Comparison of ENCODE assay signal across 20 cellular contexts in genomic region chr5:139584137-139584536, GRCh38. TPM values are rescaled to one million over a fixed set of nuclear protein-coding genes. Genes with fewer than 3 reads are reported as not detected.
A peak's percentile ranks its signal among the peaks of the same experiment; 100 is the strongest.
DNase-seq lines count a peak whose midpoint lies in the region; ATAC-seq, FAIRE-seq and TF ChIP-seq lines count a peak whose summit lies in the region.
"Had no signal": no experiment of that assay in that cellular context is flagged by ENCODE, and none has a peak within 500 bp of the region (broad histone marks: within the 10 kb centered on the region; RNA-seq: fewer than 3 reads in every experiment).

No MANE protein-coding gene starts in this region.

- ATAC-seq in activated CD4-positive, alpha-beta T cell treated with anti-CD3 and anti-CD28 coated beads for 36 hours, result peak; percentile 99
- no peak for ATAC-seq in HepG2
- ATAC-seq in right lobe of liver, result no peak
- peak; percentile 98 for ATAC-seq in stimulated activated naive CD8-positive, alpha-beta T cell treated with anti-CD3 and anti-CD28 coated beads, Interleukin-15, amount 100 ng/mL, for 72 hours

- H3K36me3 Mint-ChIP-seq in activated CD4-positive, alpha-beta T cell treated with anti-CD3 and anti-CD28 coated beads for 36 hours (ENCODE audit: low read depth), result peaks cover 30% of the 10 kb centered on the region
- peaks cover 33% of the 10 kb centered on the region for H3K36me3 Mint-ChIP-seq in activated naive CD8-positive, alpha-beta T cell treated with anti-CD3 and anti-CD28 coated beads for 36 hours

- no peak for DNase-seq in activated CD4-positive, alpha-beta T cell treated with anti-CD3 and anti-CD28 coated beads for 36 hours
- no peak for DNase-seq in activated CD4-positive, alpha-beta T cell treated with anti-CD3 and anti-CD28 coated beads for 1 hour
- DNase-seq in HepG2 (ENCODE audit: low spot score), result no peak
- DNase-seq in right lobe of liver, result no peak
- no peak for DNase-seq in activated naive CD8-positive, alpha-beta T cell treated with anti-CD3 and anti-CD28 coated beads for 36 hours
- no peak for DNase-seq in stimulated activated naive CD8-positive, alpha-beta T cell treated with anti-CD3 and anti-CD28 coated beads, Interleukin-15, amount 100 ng/mL, for 72 hours
- DNase-seq in NCI-H2227 treated with DMSO at 0.1 percent for 48 hours (lab: John Stamatoyannopoulos, UW), result no peak
- DNase-seq in GM19240 (ENCODE audit: insufficient read length, low spot score), result no peak
- DNase-seq: 8988T, C1 segment of cervical spinal cord, COR-L47, DMS153, HFFc6, NCI-H1436, NCI-H2029, NCI-H2171, NCI-H446 treated with DMSO at 0.1 percent for 48 hours had no signal

- H3K4me1 ChIP-seq in HepG2 (ENCODE audit: insufficient read depth, low read length) (peaks cover 19% of the 10 kb centered on the region), right lobe of liver (no peaks in the 10 kb centered on the region)

- peaks cover 28% of the 10 kb centered on the region for H4K20me1 ChIP-seq in HepG2 (ENCODE audit: insufficient read depth, low read length)

- TF ChIP-seq EP300 in HepG2 (IDR thresholded peaks at IDR 0.05; ENCODE audit: low read depth in 2 of 2, low read length in 2 of 2) (no peak), HepG2 (CRISPR knock-in tag; IDR thresholded peaks at IDR 0.05; ENCODE audit: borderline replicate concordance) (no peak)

- H3K9me3 Mint-ChIP-seq in activated CD4-positive, alpha-beta T cell treated with anti-CD3 and anti-CD28 coated beads for 36 hours (ENCODE audit: low read depth), result no peaks in the 10 kb centered on the region
- no peaks in the 10 kb centered on the region for H3K9me3 Mint-ChIP-seq in activated naive CD8-positive, alpha-beta T cell treated with anti-CD3 and anti-CD28 coated beads for 36 hours
- H3K9me3 Mint-ChIP-seq in stimulated activated naive CD8-positive, alpha-beta T cell treated with anti-CD3 and anti-CD28 coated beads, Interleukin-15, amount 100 ng/mL, for 72 hours, result no peaks in the 10 kb centered on the region
- H3K9me3 Mint-ChIP-seq: HFFc6 had no signal

- no peak overlapping the region for H3K27ac ChIP-seq in HepG2 (ENCODE audit: extremely low read length, insufficient read depth, low read length)
- no peak overlapping the region for H3K27ac ChIP-seq in right lobe of liver
- H3K27ac ChIP-seq: KMS-11, RWPE1 had no signal

- H3K79me2 ChIP-seq in HepG2 (ENCODE audit: insufficient read depth, low read length), result peaks cover 79% of the 10 kb centered on the region

- H3K27me3 ChIP-seq in HepG2 (ENCODE audit: control insufficient read depth in 1 of 2, insufficient read depth in 2 of 2, low read length in 2 of 2) (no peaks in the 10 kb centered on the region), right lobe of liver (no peaks in the 10 kb centered on the region)

- in situ Hi-C loops in HepG2 (cut with HindIII; ENCODE audit: extremely low pct_ligation_motif_present, low pct_unique_long_range_greater_than_20kb), result no loop called here

- no peak overlapping the region for H3K4me2 ChIP-seq in HepG2 (ENCODE audit: low read depth, low read length)
- H3K4me2 ChIP-seq: KMS-11 had no signal

- TF ChIP-seq RAD21 in HepG2 (CRISPR knock-in tag; IDR thresholded peaks at IDR 0.05), result no peak

- 95% methylated on average over 3 of the region's 3 CpGs for WGBS in HepG2 (ENCODE audit: low lambda C conversion rate)
- WGBS in right lobe of liver (ENCODE audit: insufficient coverage, low coverage, low lambda C conversion rate, missing lambda C conversion rate), result 75% methylated on average over 3 of the region's 3 CpGs

- no peak for TF ChIP-seq CTCF in HepG2 (CRISPR knock-in tag; IDR thresholded peaks at IDR 0.05)
- no peak for TF ChIP-seq CTCF in right lobe of liver (IDR thresholded peaks at IDR 0.05)

- intact Hi-C loops in activated CD4-positive, alpha-beta T cell treated with anti-CD3 and anti-CD28 coated beads for 36 hours (cut with DNase I, micrococcal nuclease), result no loop called here
- intact Hi-C loops in HepG2 (cut with micrococcal nuclease; ENCODE audit: unreplicated experiment) (no loop called here), right lobe of liver (cut with DNase I) (no loop called here)

- FAIRE-seq in HepG2 (lab: Jason Lieb, UNC), result no peak
- FAIRE-seq: GM19239 had no signal

- peaks cover 9 to 29% of the 10 kb centered on the region in 2 experiments; a peak in 4 of 5 replicates for H3K36me3 ChIP-seq in HepG2 (replicated peaks in 1 of 2; ENCODE audit: control insufficient read depth in 1 of 2, insufficient read depth in 2 of 2, low read length in 2 of 2)
- H3K36me3 ChIP-seq in right lobe of liver, result no peaks in the 10 kb centered on the region

- H3K9me3 ChIP-seq in HepG2 (ENCODE audit: low read length) (no peaks in the 10 kb centered on the region), right lobe of liver (no peaks in the 10 kb centered on the region)

- no peak overlapping the region for H3K9ac ChIP-seq in HepG2 (ENCODE audit: insufficient read depth, low read depth, low read length)
- H3K9ac ChIP-seq: KMS-11 had no signal

- H3K4me3 ChIP-seq in HepG2 (replicated peaks in 1 of 3; ENCODE audit: insufficient read depth in 1 of 3, low read depth in 2 of 3, low read length in 3 of 3) (no peak overlapping the region), right lobe of liver (no peak overlapping the region)

- BruUV-seq in HepG2 (replicated peaks; lab: Mats Ljungman, UMichigan), result TSS peak; percentile 40

- no peaks in the 10 kb centered on the region for H3K27me3 Mint-ChIP-seq in activated CD4-positive, alpha-beta T cell treated with anti-CD3 and anti-CD28 coated beads for 36 hours
- H3K27me3 Mint-ChIP-seq in activated naive CD8-positive, alpha-beta T cell treated with anti-CD3 and anti-CD28 coated beads for 36 hours, result no peaks in the 10 kb centered on the region
- no peaks in the 10 kb centered on the region for H3K27me3 Mint-ChIP-seq in stimulated activated naive CD8-positive, alpha-beta T cell treated with anti-CD3 and anti-CD28 coated beads, Interleukin-15, amount 100 ng/mL, for 72 hours

- POLR2A ChIA-PET in activated CD4-positive, alpha-beta T cell treated with anti-CD3 and anti-CD28 coated beads for 36 hours (lab: Charles Lee), result interaction anchor here (0.9 kb wide), 1 partner anchor 137 kb away, joined by 4 read pairs; no protein-coding TSS in a partner anchor
- POLR2A ChIA-PET in HepG2 (lab: Yijun Ruan, JAX), result no interaction called here

- CTCF ChIA-PET in activated CD4-positive, alpha-beta T cell treated with anti-CD3 and anti-CD28 coated beads for 36 hours (lab: Charles Lee), result interaction anchor here (0.9 to 1.8 kb wide), 4 partner anchors 10 to 67 kb away, joined by 3 to 6 read pairs (median 4); no protein-coding TSS in a partner anchor
- CTCF ChIA-PET in HepG2 (lab: Yijun Ruan, JAX; ENCODE audit: low intra/inter-chr PET ratio, low total read pairs), result no interaction called here

- no peak overlapping the region for H2AFZ ChIP-seq in HepG2 (ENCODE audit: low read length)

- no peak for TF ChIP-seq POLR2A in HepG2 (IDR thresholded peaks at IDR 0.05; ENCODE audit: insufficient read depth in 1 of 2, low read depth in 2 of 2, low read length in 2 of 2)
- no peak for TF ChIP-seq POLR2A in right lobe of liver (IDR thresholded peaks at IDR 0.05)

- H3K4me3 Mint-ChIP-seq in activated CD4-positive, alpha-beta T cell treated with anti-CD3 and anti-CD28 coated beads for 36 hours, result no peak overlapping the region
- H3K4me3 Mint-ChIP-seq in activated naive CD8-positive, alpha-beta T cell treated with anti-CD3 and anti-CD28 coated beads for 36 hours, result no peak overlapping the region
- peak overlapping the region; percentile 7 to 42 for H3K4me3 Mint-ChIP-seq in stimulated activated naive CD8-positive, alpha-beta T cell treated with anti-CD3 and anti-CD28 coated beads, Interleukin-15, amount 100 ng/mL, for 72 hours
- H3K4me3 Mint-ChIP-seq: HFFc6 had no signal

- peak overlapping the region; percentile 58 for H3K27ac Mint-ChIP-seq in activated CD4-positive, alpha-beta T cell treated with anti-CD3 and anti-CD28 coated beads for 36 hours
- peak overlapping the region; percentile 60 for H3K27ac Mint-ChIP-seq in activated naive CD8-positive, alpha-beta T cell treated with anti-CD3 and anti-CD28 coated beads for 36 hours
- no peak overlapping the region for H3K27ac Mint-ChIP-seq in stimulated activated naive CD8-positive, alpha-beta T cell treated with anti-CD3 and anti-CD28 coated beads, Interleukin-15, amount 100 ng/mL, for 72 hours
- H3K27ac Mint-ChIP-seq: HFFc6 had no signal

- H3K4me1 Mint-ChIP-seq in activated CD4-positive, alpha-beta T cell treated with anti-CD3 and anti-CD28 coated beads for 36 hours, result peaks cover 70% of the 10 kb centered on the region
- peaks cover 58% of the 10 kb centered on the region for H3K4me1 Mint-ChIP-seq in activated naive CD8-positive, alpha-beta T cell treated with anti-CD3 and anti-CD28 coated beads for 36 hours
- peaks cover 70% of the 10 kb centered on the region for H3K4me1 Mint-ChIP-seq in stimulated activated naive CD8-positive, alpha-beta T cell treated with anti-CD3 and anti-CD28 coated beads, Interleukin-15, amount 100 ng/mL, for 72 hours

RNA-seq across cellular contexts. Expression of gene UBE2D2, which starts 23.0 kb away (rescaled TPM):
- total RNA-seq in activated CD4-positive, alpha-beta T cell treated with anti-CD3 and anti-CD28 coated beads for 36 hours, result 100 to 1,000 TPM; 262 to 289 TPM
- total RNA-seq in HepG2 (2016; rRNA removed; fragmentation: Illumina TruSeq; extraction: Trizol) (109 and 118 TPM in 2 replicates), right lobe of liver (10 to 100 TPM; 38.3 to 68.3 (median 53.1) TPM)
- total RNA-seq in HepG2 (2016; cell fraction: cytosol; rRNA removed; fragmentation: Illumina TruSeq; extraction: Trizol; ENCODE audit: low read depth), result 111 and 139 TPM in 2 replicates
- 93.2 and 113 TPM in 2 replicates for total RNA-seq in HepG2 (2016; cell fraction: insoluble cytoplasmic fraction; rRNA removed; fragmentation: Illumina TruSeq; extraction: Trizol)
- total RNA-seq in HepG2 (2016; cell fraction: membrane; rRNA removed; fragmentation: Illumina TruSeq; extraction: Trizol), result 196 and 210 TPM in 2 replicates
- 43.4 and 55.4 TPM in 2 replicates for total RNA-seq in HepG2 (2016; cell fraction: nucleus; rRNA removed; fragmentation: Illumina TruSeq; extraction: Trizol)
- 59.9 and 79.1 TPM in 2 replicates for polyA plus RNA-seq in HepG2 (2011; rRNA removed)
- 23.8 and 37.3 TPM in 2 replicates for polyA plus RNA-seq in HepG2 (2011; cell fraction: cytosol; rRNA removed)
- polyA plus RNA-seq in HepG2 (2011; cell fraction: nucleus; rRNA removed), result 22.3 and 35.1 TPM in 2 replicates
- 154 and 174 TPM in 2 replicates for polyA plus RNA-seq in HepG2 (2012)
- polyA plus RNA-seq in HepG2 (2016; cell fraction: cytosol; fragmentation: Illumina TruSeq; extraction: Trizol; ENCODE audit: low read depth), result 266 and 332 TPM in 2 replicates
- 161 and 175 TPM in 2 replicates for polyA plus RNA-seq in HepG2 (2016; cell fraction: insoluble cytoplasmic fraction; fragmentation: Illumina TruSeq; extraction: Trizol; ENCODE audit: low read depth)
- polyA plus RNA-seq in HepG2 (2016; cell fraction: membrane; fragmentation: Illumina TruSeq; extraction: Trizol; ENCODE audit: low read depth), result 293 and 345 TPM in 2 replicates
- polyA plus RNA-seq in HepG2 (2016; cell fraction: nucleus; fragmentation: Illumina TruSeq; extraction: Trizol; ENCODE audit: insufficient read depth, low read depth), result 120 and 128 TPM in 2 replicates
- 14.5 and 25.8 TPM in 2 replicates for polyA minus RNA-seq in HepG2 (2011; rRNA and poly(A)+ RNA removed; ENCODE audit: low replicate concordance)
- polyA minus RNA-seq in HepG2 (2011; cell fraction: cytosol; rRNA and poly(A)+ RNA removed), result 41.2 and 47.5 TPM in 2 replicates
- 32.2 and 38.5 TPM in 2 replicates for polyA minus RNA-seq in HepG2 (2011; cell fraction: nucleus; rRNA and poly(A)+ RNA removed)
- total RNA-seq in activated naive CD8-positive, alpha-beta T cell treated with anti-CD3 and anti-CD28 coated beads for 36 hours, result 100 to 1,000 TPM; 286 to 297 TPM

Comparison
In these comparisons a context has a peak if more than half of its experiments do, and no peak if none do; other contexts are left out.
1. ATAC-seq: peak in activated CD4-positive, alpha-beta T cell treated with anti-CD3 and anti-CD28 coated beads for 36 hours (single experiment) and stimulated activated naive CD8-positive, alpha-beta T cell treated with anti-CD3 and anti-CD28 coated beads, Interleukin-15, amount 100 ng/mL, for 72 hours (single experiment); none in HepG2 (single experiment) and right lobe of liver (0 of 4).
2. H3K27ac Mint-ChIP-seq: peak in activated CD4-positive, alpha-beta T cell treated with anti-CD3 and anti-CD28 coated beads for 36 hours (single experiment) and activated naive CD8-positive, alpha-beta T cell treated with anti-CD3 and anti-CD28 coated beads for 36 hours (single experiment); none in stimulated activated naive CD8-positive, alpha-beta T cell treated with anti-CD3 and anti-CD28 coated beads, Interleukin-15, amount 100 ng/mL, for 72 hours (0 of 2).
3. H3K4me3 Mint-ChIP-seq: peak in stimulated activated naive CD8-positive, alpha-beta T cell treated with anti-CD3 and anti-CD28 coated beads, Interleukin-15, amount 100 ng/mL, for 72 hours (2 of 2); none in activated CD4-positive, alpha-beta T cell treated with anti-CD3 and anti-CD28 coated beads for 36 hours (single experiment) and activated naive CD8-positive, alpha-beta T cell treated with anti-CD3 and anti-CD28 coated beads for 36 hours (single experiment).